ENCODE assay signal across 23 cellular contexts in genomic region chrX:137651647-137652046, GRCh38.
"Had no signal": no experiment of that assay in that cellular context is flagged by ENCODE, and none has a peak within 500 bp of the region (broad histone marks: within the 10 kb centered on the region; RNA-seq: fewer than 3 reads in every experiment).

No MANE protein-coding gene starts in this region.

- H3K9me3 Mint-ChIP-seq: natural killer cell treated with Interleukin-12 subunit alpha and Interleukin-12 subunit beta and Interleukin-15 and Interleukin-18, amount 100 ng/mL, for 72 hours; stimulated activated naive CD8-positive, alpha-beta T cell treated with anti-CD3 and anti-CD28 coated beads, Interleukin-15, amount 100 ng/mL, for 72 hours; type B pancreatic cell had no signal

- H3K4me3 Mint-ChIP-seq: naive thymus-derived CD4-positive, alpha-beta T cell; natural killer cell treated with Interleukin-12 subunit alpha and Interleukin-12 subunit beta and Interleukin-15 and Interleukin-18, amount 100 ng/mL, for 72 hours; stimulated activated naive CD8-positive, alpha-beta T cell treated with anti-CD3 and anti-CD28 coated beads, Interleukin-15, amount 100 ng/mL, for 72 hours; type B pancreatic cell had no signal

- H3K4me1 ChIP-seq: left ventricle myocardium inferior, pancreas, prostate gland, tibial nerve, uterus had no signal

- H3K36me3 ChIP-seq: left ventricle myocardium inferior, pancreas, prostate gland, tibial nerve, uterus had no signal

- DNase-seq: hippocampal formation; islet precursor cell; left ventricle myocardium inferior; midbrain; mucosa of descending colon; naive thymus-derived CD4-positive, alpha-beta T cell; pancreas; right cardiac atrium; stimulated activated CD4-positive, alpha-beta T cell treated with anti-CD3 and anti-CD28 coated beads, Interleukin-12 subunit alpha, Interleukin-12 subunit beta, amount 100 ng/mL, for 4 hours; stimulated activated CD4-positive, alpha-beta T cell treated with anti-CD3 and anti-CD28 coated beads, Interleukin-15, amount 100 ng/mL, for 24 hours; stimulated activated CD4-positive, alpha-beta T cell treated with anti-CD3 and anti-CD28 coated beads, Interleukin-2, amount 100 ng/mL, for 24 hours; stimulated activated CD4-positive, alpha-beta T cell treated with anti-CD3 and anti-CD28 coated beads, Interleukin-4, amount 100 ng/mL, for 1 hour; stimulated activated naive CD4-positive, alpha-beta T cell; stimulated activated naive CD8-positive, alpha-beta T cell treated with anti-CD3 and anti-CD28 coated beads, Interleukin-15, amount 100 ng/mL, for 72 hours; substantia nigra; uterus had no signal

- ATAC-seq: mucosa of descending colon; naive thymus-derived CD4-positive, alpha-beta T cell; natural killer cell treated with Interleukin-12 subunit alpha and Interleukin-12 subunit beta and Interleukin-15 and Interleukin-18, amount 100 ng/mL, for 72 hours; pancreas; right cardiac atrium; sciatic nerve; stimulated activated naive CD8-positive, alpha-beta T cell treated with anti-CD3 and anti-CD28 coated beads, Interleukin-15, amount 100 ng/mL, for 72 hours had no signal

- H3K27me3 ChIP-seq: tibial nerve, uterus had no signal

- H3K4me1 Mint-ChIP-seq: naive thymus-derived CD4-positive, alpha-beta T cell; stimulated activated naive CD8-positive, alpha-beta T cell treated with anti-CD3 and anti-CD28 coated beads, Interleukin-15, amount 100 ng/mL, for 72 hours had no signal

- H3K27me3 Mint-ChIP-seq: stimulated activated naive CD8-positive, alpha-beta T cell treated with anti-CD3 and anti-CD28 coated beads, Interleukin-15, amount 100 ng/mL, for 72 hours; type B pancreatic cell had no signal

- H3K9me3 ChIP-seq: left ventricle myocardium inferior, mucosa of descending colon, pancreas, prostate gland, tibial nerve, uterus had no signal

- H3K4me3 ChIP-seq: left ventricle myocardium inferior, lung, mucosa of descending colon, pancreas, prostate gland, skin epidermis, tibial nerve, uterus had no signal

- H3K27ac ChIP-seq: left ventricle myocardium inferior, pancreas, prostate gland, skin epidermis, tibial nerve, uterus had no signal

- H3K27ac Mint-ChIP-seq: naive thymus-derived CD4-positive, alpha-beta T cell; natural killer cell treated with Interleukin-12 subunit alpha and Interleukin-12 subunit beta and Interleukin-15 and Interleukin-18, amount 100 ng/mL, for 72 hours; stimulated activated naive CD8-positive, alpha-beta T cell treated with anti-CD3 and anti-CD28 coated beads, Interleukin-15, amount 100 ng/mL, for 72 hours; type B pancreatic cell had no signal

- H3K36me3 Mint-ChIP-seq: naive thymus-derived CD4-positive, alpha-beta T cell; natural killer cell treated with Interleukin-12 subunit alpha and Interleukin-12 subunit beta and Interleukin-15 and Interleukin-18, amount 100 ng/mL, for 72 hours; type B pancreatic cell had no signal
